20 cellular contexts compared by ENCODE assay signal in the genomic region with DNA sequence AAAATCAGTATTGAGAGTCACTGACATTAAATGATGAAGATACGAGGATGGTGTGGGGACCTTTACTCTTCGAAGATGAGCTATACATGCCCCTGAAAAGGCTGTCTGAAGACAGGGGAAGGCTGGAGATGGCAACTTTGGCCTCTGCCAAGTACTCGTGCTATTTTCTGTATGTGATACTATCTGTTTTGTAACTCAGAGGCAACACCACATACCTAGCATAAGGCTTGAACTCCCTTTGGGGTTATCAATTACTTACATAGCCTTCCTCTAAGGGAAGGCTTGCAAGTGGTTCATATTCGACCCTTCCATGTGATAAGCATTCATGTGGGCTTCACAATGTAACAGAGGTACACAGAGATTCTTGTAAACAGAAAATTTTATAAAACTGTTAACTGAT.
DNase-seq lines count a peak whose midpoint lies in the region; ATAC-seq and TF ChIP-seq lines count a peak whose summit lies in the region.
"Had no signal": no experiment of that assay in that cellular context is flagged by ENCODE, and none has a peak within 500 bp of the region (broad histone marks: within the 10 kb centered on the region; RNA-seq: fewer than 3 reads in every experiment).

No MANE protein-coding gene starts in this region.

- DNase-seq in DMS 273 (lab: John Stamatoyannopoulos, UW; ENCODE audit: unreplicated experiment), result peak; percentile 11
- DNase-seq in DMS 273 treated with DMSO at 0.1 percent for 48 hours (lab: John Stamatoyannopoulos, UW), result no peak
- peak; percentile 18 for DNase-seq in adipocyte (ENCODE audit: low read depth)
- peak; percentile 59 for DNase-seq in fibroblast of peridontal ligament (ENCODE audit: extremely low read depth)
- DNase-seq in sigmoid colon, result no peak
- DNase-seq in UCSD-AML1 (lab: John Stamatoyannopoulos, UW; ENCODE audit: unreplicated experiment), result no peak
- no peak for DNase-seq in colonic mucosa
- DNase-seq: AML-193; CD4-positive, alpha-beta T cell; DMS53; DND-41; EL; GM23248; HCEC 1CT had no signal

- WGBS in sigmoid colon, 2 donors, result 78 to 83% methylated on average over 4 of the region's 4 CpGs

- H3K9me3 ChIP-seq in adipocyte (ENCODE audit: control insufficient read depth, low read length) (no peaks in the 10 kb centered on the region), sigmoid colon (no peaks in the 10 kb centered on the region), colonic mucosa (no peaks in the 10 kb centered on the region)
- H3K9me3 ChIP-seq: A549 had no signal

- no peak overlapping the region for H3K4me3 ChIP-seq in adipocyte (ENCODE audit: low read length)
- no peak overlapping the region for H3K4me3 ChIP-seq in sigmoid colon
- no peak overlapping the region for H3K4me3 ChIP-seq in colonic mucosa
- H3K4me3 ChIP-seq: A549, GM12878, GM23248 had no signal

- intact Hi-C loops in sigmoid colon (cut with DNase I) (no loop called here), colonic mucosa (cut with DNase I) (loop anchor here (10.0 kb wide), 1 partner anchor 148 kb away; a partner anchor contains a TSS)

- H3K4me1 ChIP-seq in adipocyte (ENCODE audit: control insufficient read depth, insufficient read depth, low read length) (peaks cover 18% of the 10 kb centered on the region), sigmoid colon (peaks cover 0 to 70% (median 48%) of the 10 kb centered on the region in 4 donors), colonic mucosa (no peaks in the 10 kb centered on the region)
- H3K4me1 ChIP-seq: A549 had no signal

- no peak for TF ChIP-seq CTCF in sigmoid colon (IDR thresholded peaks at IDR 0.05)
- TF ChIP-seq CTCF in colonic mucosa (IDR thresholded peaks at IDR 0.05), result no peak

- H3K9ac ChIP-seq in adipocyte (ENCODE audit: low read length), result no peak overlapping the region
- no peak overlapping the region for H3K9ac ChIP-seq in colonic mucosa (ENCODE audit: low read depth in 2 of 2, low read length in 2 of 2)
- H3K9ac ChIP-seq: GM23248 had no signal

- TF ChIP-seq POLR2A in sigmoid colon (IDR thresholded peaks at IDR 0.05), result no peak

- H3K27me3 ChIP-seq in adipocyte (replicated peaks; ENCODE audit: control insufficient read depth, insufficient read depth, low read length) (no peaks in the 10 kb centered on the region), sigmoid colon (no peaks in the 10 kb centered on the region), colonic mucosa (no peaks in the 10 kb centered on the region)

- H3K27ac ChIP-seq in sigmoid colon, result peak overlapping the region; percentile 44 to 70 (median 66)
- no peak overlapping the region for H3K27ac ChIP-seq in colonic mucosa
- H3K27ac ChIP-seq: 22Rv1, A549, C4-2B, GM23248, HL-60 had no signal

- peaks cover 32% of the 10 kb centered on the region for H3K36me3 ChIP-seq in adipocyte (ENCODE audit: control insufficient read depth, insufficient read depth, low read length, severe bottlenecking)
- no peaks in the 10 kb centered on the region for H3K36me3 ChIP-seq in sigmoid colon
- no peaks in the 10 kb centered on the region for H3K36me3 ChIP-seq in colonic mucosa

- TF ChIP-seq EP300 in sigmoid colon (IDR thresholded peaks at IDR 0.05), result no peak

- no peak for ATAC-seq in GM21825 (IDR thresholded peaks at IDR 0.05; ENCODE audit: unreplicated experiment)
- ATAC-seq: A549, GM12878 had no signal

Comparison
In these comparisons a context has a peak if more than half of its experiments do, and no peak if none do; other contexts are left out.
1. DNase-seq: peak in DMS 273 (single experiment), adipocyte (single experiment) and fibroblast of peridontal ligament (single experiment); none in DMS 273 treated with DMSO at 0.1 percent for 48 hours (single experiment), sigmoid colon (single experiment), UCSD-AML1 (single experiment) and colonic mucosa (single experiment).